Comparison of ENCODE assay signal across 14 cellular contexts in genomic region chr5:142508027-142508426, GRCh38.
DNase-seq lines count a peak whose midpoint lies in the region; ATAC-seq and TF ChIP-seq lines count a peak whose summit lies in the region.
"Had no signal": no experiment of that assay in that cellular context is flagged by ENCODE, and none has a peak within 500 bp of the region (broad histone marks: within the 10 kb centered on the region; RNA-seq: fewer than 3 reads in every experiment).

No MANE protein-coding gene starts in this region.

- no peak for ATAC-seq in HG03439 (IDR thresholded peaks at IDR 0.05; ENCODE audit: unreplicated experiment)
- ATAC-seq: effector memory CD8-positive, alpha-beta T cell had no signal

- POLR2A ChIA-PET in PC-9 (lab: Charles Lee; ENCODE audit: unreplicated experiment) = interaction anchor here (0.6 to 0.7 kb wide), 2 partner anchors 75 to 210 kb away, joined by 3 read pairs; no protein-coding TSS in a partner anchor

- H3K27me3 ChIP-seq in PC-9 (ENCODE audit: insufficient read depth, low read depth) = no peaks in the 10 kb centered on the region
- no peaks in the 10 kb centered on the region for H3K27me3 ChIP-seq in fibroblast of lung (ENCODE audit: control insufficient read depth, insufficient read depth, low read length)
- no peaks in the 10 kb centered on the region for H3K27me3 ChIP-seq in neuronal stem cell (ENCODE audit: control insufficient read depth in 3 of 3, insufficient read depth in 3 of 3, low read depth in 1 of 3, low read length in 3 of 3)
- H3K27me3 ChIP-seq: SJCRH30, tibial artery had no signal

- H3K4me3 ChIP-seq in PC-9 (no peak overlapping the region), fibroblast of lung (replicated peaks in 1 of 4; ENCODE audit: control extremely low read depth in 1 of 4, insufficient read depth in 1 of 4, low read depth in 3 of 4, low read length in 4 of 4) (no peak overlapping the region), neuronal stem cell (ENCODE audit: low read length in 2 of 2) (no peak overlapping the region)
- H3K4me3 ChIP-seq: SJCRH30, tibial artery had no signal

- no peak overlapping the region for H4K8ac ChIP-seq in neuronal stem cell (ENCODE audit: low read depth, low read length)

- no peak overlapping the region for H2BK12ac ChIP-seq in neuronal stem cell (ENCODE audit: low read length)

- no peaks in the 10 kb centered on the region for H3K9me2 ChIP-seq in PC-9 (ENCODE audit: insufficient read depth)

- no peak overlapping the region for H2BK120ac ChIP-seq in neuronal stem cell (ENCODE audit: low read depth, low read length)

- TSS peak; percentile 51 for BruUV-seq in PC-9 (replicated peaks; lab: Mats Ljungman, UMichigan)

- H3K9me3 ChIP-seq in PC-9 (ENCODE audit: insufficient read depth, low read depth) (no peaks in the 10 kb centered on the region), fibroblast of lung (ENCODE audit: control insufficient read depth, insufficient read depth, low read depth, low read length) (no peaks in the 10 kb centered on the region), neuronal stem cell (replicated peaks in 1 of 2; ENCODE audit: control insufficient read depth in 2 of 2, insufficient read depth in 1 of 2, low read depth in 1 of 2, low read length in 2 of 2) (no peaks in the 10 kb centered on the region)
- H3K9me3 ChIP-seq: SJCRH30, tibial artery had no signal

- H4K91ac ChIP-seq in neuronal stem cell (ENCODE audit: low read depth, low read length, poor library complexity) = no peak overlapping the region

- no peaks in the 10 kb centered on the region for H3K79me2 ChIP-seq in PC-9 (ENCODE audit: low read depth)
- no peaks in the 10 kb centered on the region for H3K79me2 ChIP-seq in fibroblast of lung (ENCODE audit: control insufficient read depth, insufficient read depth, low read length)

- TF ChIP-seq CTCF in PC-9 (conservative IDR thresholded peaks at IDR 0.05) = no peak
- TF ChIP-seq CTCF in fibroblast of lung (conservative IDR thresholded peaks at IDR 0.05 in 1 of 2, IDR thresholded peaks at IDR 0.05 in 1 of 2; ENCODE audit: low read depth in 1 of 2, low read length in 2 of 2) = no peak

- no peak overlapping the region for H3K9ac ChIP-seq in fibroblast of lung (ENCODE audit: insufficient read depth, low read length)
- no peak overlapping the region for H3K9ac ChIP-seq in neuronal stem cell (ENCODE audit: low read depth, low read length, poor library complexity)

- H3K4me2 ChIP-seq in PC-9 (peak overlapping the region; percentile 63), fibroblast of lung (ENCODE audit: extremely low read depth, insufficient read depth, low read length) (peak overlapping the region; percentile 2), neuronal stem cell (ENCODE audit: insufficient read depth, low read length, poor library complexity, severe bottlenecking) (no peak overlapping the region)

- H3K23ac ChIP-seq in neuronal stem cell (ENCODE audit: low read depth, low read length, poor library complexity) = no peak overlapping the region

- H3K4ac ChIP-seq in neuronal stem cell (ENCODE audit: low read length) = no peak overlapping the region

- intact Hi-C loops in PC-9 (cut with micrococcal nuclease; ENCODE audit: unreplicated experiment) = no loop called here

- H3K79me1 ChIP-seq in neuronal stem cell (ENCODE audit: low read depth, low read length) = no peaks in the 10 kb centered on the region

- no peak overlapping the region for H2BK15ac ChIP-seq in neuronal stem cell (ENCODE audit: low read length)

- peak; percentile 39 for DNase-seq in DMS53 treated with DMSO at 0.1 percent for 48 hours (lab: John Stamatoyannopoulos, UW; ENCODE audit: unreplicated experiment)
- no peak for DNase-seq in PC-9
- no peak for DNase-seq in fibroblast of lung (ENCODE audit: low read depth in 2 of 2)
- DNase-seq in neuronal stem cell (ENCODE audit: low spot score) = no peak
- DNase-seq in hippocampal formation (lab: John Stamatoyannopoulos, UW) = no peak
- DNase-seq in GM19238 (ENCODE audit: insufficient read length, low spot score) = no peak
- DNase-seq: DMS153; effector memory CD8-positive, alpha-beta T cell; HFFc6; NCI-H1694 treated with DMSO at 0.1 percent for 48 hours; NCI-H510A; SJCRH30; tibial artery had no signal

- no peak overlapping the region for H2BK5ac ChIP-seq in neuronal stem cell (ENCODE audit: low read length)

- WGBS in neuronal stem cell (ENCODE audit: extremely low coverage in 2 of 2, insufficient read length in 2 of 2, insufficient replicate concordance in 1 of 2), 2 donors = no CpG with 5 or more reads among the region's 11 CpGs

- H3K4me1 ChIP-seq in PC-9 (replicated peaks; ENCODE audit: insufficient read depth) = peaks cover 61% of the 10 kb centered on the region
- H3K4me1 ChIP-seq in fibroblast of lung (ENCODE audit: control insufficient read depth, extremely low read depth, insufficient read depth, low read length) = peaks cover 8% of the 10 kb centered on the region
- H3K4me1 ChIP-seq in neuronal stem cell (ENCODE audit: control insufficient read depth in 2 of 2, insufficient read depth in 1 of 2, low read depth in 1 of 2, low read length in 2 of 2) = peaks cover 8 to 9% of the 10 kb centered on the region in 2 donors

- H2AK5ac ChIP-seq in neuronal stem cell (ENCODE audit: low read depth, low read length) = no peak overlapping the region

- CTCF ChIA-PET in PC-9 (lab: Charles Lee) = interaction anchor here (0.5 kb wide), 1 partner anchor 210 kb away, joined by 4 read pairs; no protein-coding TSS in a partner anchor

- H3K36me3 ChIP-seq in PC-9 (ENCODE audit: low read depth) (peaks cover 14% of the 10 kb centered on the region; the same call in 1 of the 2 replicates), fibroblast of lung (ENCODE audit: control insufficient read depth, insufficient read depth, low read length) (no peaks in the 10 kb centered on the region), neuronal stem cell (replicated peaks in 1 of 2; ENCODE audit: control insufficient read depth in 2 of 2, insufficient read depth in 2 of 2, low read length in 2 of 2) (no peaks in the 10 kb centered on the region)
- H3K36me3 ChIP-seq: SJCRH30, tibial artery had no signal

- no peaks in the 10 kb centered on the region for H4K20me1 ChIP-seq in PC-9 (ENCODE audit: insufficient read depth)
- H4K20me1 ChIP-seq in fibroblast of lung (ENCODE audit: control insufficient read depth, extremely low read depth, insufficient read depth, low read length) = no peaks in the 10 kb centered on the region

- H3F3A ChIP-seq in PC-9 (ENCODE audit: insufficient read depth, low read depth) = peaks cover 34% of the 10 kb centered on the region

- no peak overlapping the region for H2AFZ ChIP-seq in PC-9
- H2AFZ ChIP-seq in fibroblast of lung (ENCODE audit: low read length) = peak overlapping the region; percentile 16
- H2AFZ ChIP-seq in neuronal stem cell (ENCODE audit: low read length) = peak overlapping the region; percentile 30

- no peak overlapping the region for H3K14ac ChIP-seq in neuronal stem cell (ENCODE audit: low read length)

- H3K27ac ChIP-seq in PC-9 (peak overlapping the region; percentile 72), fibroblast of lung (ENCODE audit: insufficient read depth, low read length) (no peak overlapping the region), neuronal stem cell (replicated peaks; ENCODE audit: low read length) (no peak overlapping the region)
- H3K27ac ChIP-seq: SJCRH30, tibial artery had no signal

- H3K18ac ChIP-seq in neuronal stem cell (ENCODE audit: low read length) = no peak overlapping the region
